ENCODE assay signal across 13 cellular contexts in the genomic region with DNA sequence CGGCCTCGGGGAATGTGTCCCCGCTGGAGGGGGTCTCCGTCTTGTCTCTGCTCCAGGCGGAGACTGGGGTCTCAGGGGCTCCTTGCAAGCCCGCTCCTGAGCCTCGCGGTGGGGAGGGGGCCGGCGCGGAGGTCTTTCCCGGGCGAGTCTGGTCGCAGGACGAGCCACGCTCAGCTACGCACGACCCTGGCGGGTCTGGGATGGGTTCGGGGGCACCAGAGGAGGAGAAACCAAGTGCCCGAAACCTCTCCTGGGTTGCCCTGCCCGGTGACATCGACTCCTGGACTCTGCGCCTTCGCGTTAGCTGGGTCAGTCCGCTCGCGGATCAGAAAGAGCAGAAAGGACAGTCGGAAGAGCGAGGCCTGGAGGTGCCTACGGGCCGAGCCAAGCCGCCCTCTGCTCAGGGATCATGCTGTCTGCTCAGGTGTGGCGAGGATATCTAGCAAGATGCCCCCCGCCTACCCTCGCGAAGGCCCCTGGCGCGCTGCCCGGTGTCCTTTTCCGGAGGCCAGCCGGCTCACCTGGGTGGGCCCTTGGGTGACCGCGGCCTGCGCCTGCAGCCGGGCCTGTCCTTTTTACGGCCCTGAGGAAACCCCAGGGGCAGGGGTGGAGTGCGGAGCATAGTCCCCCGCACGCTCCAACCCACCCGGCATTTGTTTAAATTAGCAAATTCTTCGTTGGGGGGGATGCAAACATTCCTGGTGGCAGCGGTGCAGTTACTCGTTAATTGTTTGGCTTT. TPM values are rescaled to one million over a fixed set of nuclear protein-coding genes. Genes with fewer than 3 reads are reported as not detected.
A peak's percentile ranks its signal among the peaks of the same experiment; 100 is the strongest.
DNase-seq lines count a peak whose midpoint lies in the region; ATAC-seq, FAIRE-seq and TF ChIP-seq lines count a peak whose summit lies in the region.
"Had no signal": no experiment of that assay in that cellular context is flagged by ENCODE, and none has a peak within 500 bp of the region (broad histone marks: within the 10 kb centered on the region; RNA-seq: fewer than 3 reads in every experiment).

No MANE protein-coding gene starts in this region.

- H2AFZ ChIP-seq in mammary epithelial cell (ENCODE audit: low read depth, low read length) (no peak overlapping the region), astrocyte (ENCODE audit: low read depth, low read length) (no peak overlapping the region)

- H3K36me3 Mint-ChIP-seq in MCF 10A (ENCODE audit: insufficient read depth, unreplicated experiment): no peaks in the 10 kb centered on the region
- peaks cover 1% of the 10 kb centered on the region for H3K36me3 Mint-ChIP-seq in astrocyte (ENCODE audit: low read depth, unreplicated experiment)

- no peak overlapping the region for H3K4me2 ChIP-seq in mammary epithelial cell (ENCODE audit: insufficient read depth, low read depth, low read length)
- H3K4me2 ChIP-seq in astrocyte (ENCODE audit: low read length): peak overlapping the region; percentile 64
- H3K4me2 ChIP-seq: BLaER1 had no signal

- DNase-seq in MCF 10A (ENCODE audit: unreplicated experiment): no peak
- DNase-seq in mammary epithelial cell: no peak
- no peak for DNase-seq in astrocyte (ENCODE audit: low read depth)
- DNase-seq in lower lobe of right lung: no peak
- DNase-seq in thyroid gland: peak; percentile 27 to 43
- no peak for DNase-seq in NCI-H1694 (lab: John Stamatoyannopoulos, UW)
- no peak for DNase-seq in left lung
- DNase-seq: foreskin fibroblast, NCI-H2227 treated with DMSO at 0.1 percent for 48 hours, T1000 had no signal

- dilution Hi-C loops in mammary epithelial cell (cut with HindIII; ENCODE audit: low sequenced_read_pairs): loop anchor here (5.0 kb wide), 3 partner anchors 39 to 106 kb away; no protein-coding TSS in a partner anchor

- H3K79me2 ChIP-seq in mammary epithelial cell (ENCODE audit: insufficient read depth, low read length): no peaks in the 10 kb centered on the region
- no peaks in the 10 kb centered on the region for H3K79me2 ChIP-seq in astrocyte (ENCODE audit: insufficient read depth, low read length)

- no peak overlapping the region for H3K27ac Mint-ChIP-seq in MCF 10A (ENCODE audit: low read depth, unreplicated experiment)
- no peak overlapping the region for H3K27ac Mint-ChIP-seq in astrocyte (ENCODE audit: unreplicated experiment)

- H3K9me3 Mint-ChIP-seq in MCF 10A (ENCODE audit: unreplicated experiment): no peaks in the 10 kb centered on the region
- H3K9me3 Mint-ChIP-seq in astrocyte (ENCODE audit: unreplicated experiment): peaks cover 18% of the 10 kb centered on the region

- TF ChIP-seq POLR2A in thyroid gland (IDR thresholded peaks at IDR 0.05): no peak

- H3K27me3 Mint-ChIP-seq in MCF 10A (ENCODE audit: insufficient read depth, unreplicated experiment) (no peaks in the 10 kb centered on the region), astrocyte (ENCODE audit: low read depth, unreplicated experiment) (peaks cover 53% of the 10 kb centered on the region)

- CTCF ChIA-PET in MCF 10A (lab: Yijun Ruan, JAX) (no interaction called here), mammary epithelial cell (lab: Charles Lee; ENCODE audit: low non-redundant PET) (no interaction called here)

- no peaks in the 10 kb centered on the region for H3K9me3 ChIP-seq in mammary epithelial cell (replicated peaks; ENCODE audit: insufficient read depth, low read length)
- H3K9me3 ChIP-seq in astrocyte (ENCODE audit: insufficient read depth, low read depth, low read length): no peaks in the 10 kb centered on the region
- H3K9me3 ChIP-seq in lower lobe of right lung: no peaks in the 10 kb centered on the region
- no peaks in the 10 kb centered on the region for H3K9me3 ChIP-seq in thyroid gland
- H3K9me3 ChIP-seq in left lung: no peaks in the 10 kb centered on the region

- H3K27me3 ChIP-seq in mammary epithelial cell (ENCODE audit: insufficient read depth, low read length): peaks cover 30% of the 10 kb centered on the region
- H3K27me3 ChIP-seq in astrocyte (ENCODE audit: insufficient read depth, low read length): peaks cover 39% of the 10 kb centered on the region
- peaks cover 57% of the 10 kb centered on the region for H3K27me3 ChIP-seq in lower lobe of right lung (ENCODE audit: low read depth)
- peaks cover 13% of the 10 kb centered on the region for H3K27me3 ChIP-seq in thyroid gland
- peaks cover 36 to 93% of the 10 kb centered on the region in 2 donors for H3K27me3 ChIP-seq in left lung
- H3K27me3 ChIP-seq: BLaER1 had no signal

- intact Hi-C loops in MCF 10A (cut with micrococcal nuclease) (no loop called here), mammary epithelial cell (cut with micrococcal nuclease) (no loop called here), lower lobe of right lung (cut with DNase I) (no loop called here), thyroid gland (cut with DNase I) (no loop called here), left lung (cut with DNase I) (no loop called here)

- no peak for FAIRE-seq in astrocyte (lab: Jason Lieb, UNC)

- H4K20me1 ChIP-seq in mammary epithelial cell (ENCODE audit: insufficient read depth, low read length) (peaks cover 2% of the 10 kb centered on the region), astrocyte (ENCODE audit: insufficient read depth, low read length) (no peaks in the 10 kb centered on the region)
- H4K20me1 ChIP-seq: BLaER1 had no signal

- ATAC-seq in lower lobe of right lung: peak in 1 of 2 donors; percentile 19
- no peak for ATAC-seq in HG02970 (IDR thresholded peaks at IDR 0.05; ENCODE audit: low FRiP score, unreplicated experiment)
- ATAC-seq in left lung: no peak
- ATAC-seq: HCT116 had no signal

- in situ Hi-C loops in mammary epithelial cell (cut with MboI; ENCODE audit: low sequenced_read_pairs in 2 of 2): no loop called here

- no peak overlapping the region for H3K4me3 ChIP-seq in mammary epithelial cell (replicated peaks in 1 of 3; ENCODE audit: insufficient read depth in 1 of 3, low read depth in 2 of 3, low read length in 3 of 3)
- H3K4me3 ChIP-seq in astrocyte (ENCODE audit: insufficient read depth, low read depth, low read length): no peak overlapping the region
- peak overlapping the region; percentile 23 for H3K4me3 ChIP-seq in lower lobe of right lung
- peak overlapping the region in 1 of 3 donors; percentile 28 for H3K4me3 ChIP-seq in thyroid gland (replicated peaks in 1 of 3)
- no peak overlapping the region for H3K4me3 ChIP-seq in left lung
- H3K4me3 ChIP-seq: BLaER1 had no signal

- peaks cover 7% of the 10 kb centered on the region for H3K4me1 ChIP-seq in mammary epithelial cell (ENCODE audit: insufficient read depth, low read length)
- H3K4me1 ChIP-seq in astrocyte (ENCODE audit: insufficient read depth, low read length): no peaks in the 10 kb centered on the region
- peaks cover 14% of the 10 kb centered on the region for H3K4me1 ChIP-seq in lower lobe of right lung
- peaks cover 7 to 21% of the 10 kb centered on the region in 2 donors for H3K4me1 ChIP-seq in thyroid gland
- peaks cover 7 to 10% of the 10 kb centered on the region in 2 donors for H3K4me1 ChIP-seq in left lung
- H3K4me1 ChIP-seq: BLaER1 had no signal

- H3K4me3 Mint-ChIP-seq in MCF 10A (ENCODE audit: unreplicated experiment) (peak overlapping the region; percentile 43), astrocyte (ENCODE audit: unreplicated experiment) (peak overlapping the region; percentile 66)

- H3K27ac ChIP-seq in mammary epithelial cell (ENCODE audit: insufficient read depth, low read depth, low read length) (no peak overlapping the region), astrocyte (ENCODE audit: low read depth, low read length) (no peak overlapping the region), lower lobe of right lung (no peak overlapping the region), thyroid gland (no peak overlapping the region), left lung (no peak overlapping the region)
- H3K27ac ChIP-seq: BLaER1 had no signal

- WGBS in mammary epithelial cell (ENCODE audit: low coverage, missing lambda C conversion rate): 67% methylated on average over 21 of the region's 55 CpGs
- WGBS in thyroid gland, 2 donors: 21 to 57% methylated on average over 12 to 40 of the region's 55 CpGs

- POLR2A ChIA-PET in MCF 10A (lab: Yijun Ruan, JAX): no interaction called here

- TF ChIP-seq CTCF in MCF 10A (IDR thresholded peaks at IDR 0.05; ENCODE audit: unreplicated experiment) (no peak), mammary epithelial cell (conservative IDR thresholded peaks at IDR 0.05 in 1 of 2, IDR thresholded peaks at IDR 0.05 in 1 of 2; ENCODE audit: extremely low read depth in 1 of 2, insufficient read depth in 1 of 2, low read depth in 1 of 2, low read length in 2 of 2) (no peak), astrocyte (IDR thresholded peaks at IDR 0.05; ENCODE audit: insufficient read depth, low read depth, low read length) (no peak), lower lobe of right lung (IDR thresholded peaks at IDR 0.05) (no peak), thyroid gland (IDR thresholded peaks at IDR 0.05) (no peak), left lung (IDR thresholded peaks at IDR 0.05) (no peak)

- H3K36me3 ChIP-seq in mammary epithelial cell (ENCODE audit: insufficient read depth, low read length) (no peaks in the 10 kb centered on the region), astrocyte (ENCODE audit: insufficient read depth, low read length) (no peaks in the 10 kb centered on the region), lower lobe of right lung (no peaks in the 10 kb centered on the region), thyroid gland (no peaks in the 10 kb centered on the region), left lung (no peaks in the 10 kb centered on the region)
- H3K36me3 ChIP-seq: BLaER1 had no signal

- BruUV-seq in MCF 10A (replicated peaks; lab: Mats Ljungman, UMichigan): no TSS peak
- no TSS peak for BruUV-seq in mammary epithelial cell (replicated peaks; lab: Mats Ljungman, UMichigan)

- H3K4me1 Mint-ChIP-seq in MCF 10A (ENCODE audit: insufficient read depth, unreplicated experiment) (peaks cover 7% of the 10 kb centered on the region), astrocyte (ENCODE audit: low read depth, unreplicated experiment) (no peaks in the 10 kb centered on the region)

- H3K9ac ChIP-seq in mammary epithelial cell (ENCODE audit: insufficient read depth, low read length) (no peak overlapping the region), astrocyte (ENCODE audit: low read length) (no peak overlapping the region)
- H3K9ac ChIP-seq: BLaER1 had no signal

RNA-seq across cellular contexts. Expression of gene SNORC, which starts 58.7 kb away (rescaled TPM):
- total RNA-seq in MCF 10A (2022) (7.8 and 8.2 TPM in 2 replicates), mammary epithelial cell (1 to 10 TPM; 1.5 to 4.3 TPM), astrocyte (2.1 and 3.1 TPM in 2 replicates), lower lobe of right lung (0.53 TPM), thyroid gland (1 to 10 TPM in 1 of 4 donors, under 1 TPM in 2, not detected in 1; 0.45 to 1.9 (median 0.79) TPM), left lung (1 to 10 TPM; 2.2 to 3.6 TPM)
- 0.41 TPM for polyA plus RNA-seq in mammary epithelial cell
- polyA minus RNA-seq in mammary epithelial cell: not detected

Comparison
In these comparisons a context has a peak if more than half of its experiments do, and no peak if none do; other contexts are left out.
1. DNase-seq: peak in thyroid gland (2 of 2); none in MCF 10A (single experiment), mammary epithelial cell (single experiment), astrocyte (single experiment), lower lobe of right lung (single experiment), NCI-H1694 (single experiment) and left lung (0 of 2).